ENCODE assay signal across 21 cellular contexts in genomic region chr13:102675115-102675514, GRCh38. TPM values are rescaled to one million over a fixed set of nuclear protein-coding genes. Genes with fewer than 3 reads are reported as not detected.
A peak's percentile ranks its signal among the peaks of the same experiment; 100 is the strongest.
DNase-seq lines count a peak whose midpoint lies in the region; ATAC-seq and TF ChIP-seq lines count a peak whose summit lies in the region.
"Had no signal": no experiment of that assay in that cellular context is flagged by ENCODE, and none has a peak within 500 bp of the region (broad histone marks: within the 10 kb centered on the region; RNA-seq: fewer than 3 reads in every experiment).

No MANE protein-coding gene starts in this region.

- H3K27me3 ChIP-seq in right cardiac atrium (ENCODE audit: control insufficient read depth, insufficient read depth) (no peaks in the 10 kb centered on the region), psoas muscle (ENCODE audit: insufficient read depth in 3 of 3, low read length in 2 of 3) (no peaks in the 10 kb centered on the region), HAP-1 (ENCODE audit: low read depth) (no peaks in the 10 kb centered on the region)
- H3K27me3 ChIP-seq: BE2C; BLaER1 treated with 17β-estradiol and CSF1 and Interleukin-3, amounts not matched to agents 10 nM and 100 nM had no signal

- peak overlapping the region; percentile 57 for H3K27ac Mint-ChIP-seq in activated T-cell treated with anti-CD3 and anti-CD28 coated beads, Interleukin-2, amount 50 U/mL, for 72 hours
- peak overlapping the region; percentile 52 for H3K27ac Mint-ChIP-seq in stimulated activated effector memory CD8-positive, alpha-beta T cell treated with anti-CD3 and anti-CD28 coated beads, Interleukin-12 subunit alpha, Interleukin-12 subunit beta, amount 100 ng/mL, for 72 hours
- H3K27ac Mint-ChIP-seq: CD14-positive monocyte had no signal

- in situ Hi-C loops in HAP-1 (cut with MboI; ENCODE audit: low sequenced_read_pairs) = no loop called here

- H3K9me3 Mint-ChIP-seq in activated T-cell treated with anti-CD3 and anti-CD28 coated beads, Interleukin-2, amount 50 U/mL, for 72 hours = no peaks in the 10 kb centered on the region
- H3K9me3 Mint-ChIP-seq in stimulated activated effector memory CD8-positive, alpha-beta T cell treated with anti-CD3 and anti-CD28 coated beads, Interleukin-12 subunit alpha, Interleukin-12 subunit beta, amount 100 ng/mL, for 72 hours = no peaks in the 10 kb centered on the region

- H3K36me3 Mint-ChIP-seq in activated T-cell treated with anti-CD3 and anti-CD28 coated beads, Interleukin-2, amount 50 U/mL, for 72 hours (ENCODE audit: insufficient read depth in 2 of 2) = peaks cover 15 to 25% of the 10 kb centered on the region in 2 donors
- peaks cover 68% of the 10 kb centered on the region for H3K36me3 Mint-ChIP-seq in stimulated activated effector memory CD8-positive, alpha-beta T cell treated with anti-CD3 and anti-CD28 coated beads, Interleukin-12 subunit alpha, Interleukin-12 subunit beta, amount 100 ng/mL, for 72 hours

- H3K4me1 ChIP-seq in right cardiac atrium (ENCODE audit: control insufficient read depth, insufficient read depth, low read length) (no peaks in the 10 kb centered on the region), psoas muscle (peaks cover 51% of the 10 kb centered on the region), HAP-1 (peaks cover 3% of the 10 kb centered on the region)
- H3K4me1 ChIP-seq: BE2C had no signal

- intact Hi-C loops in left ventricle myocardium superior (cut with micrococcal nuclease) = no loop called here
- intact Hi-C loops in right cardiac atrium (cut with DNase I) = no loop called here
- intact Hi-C loops in psoas muscle (cut with DNase I) = loop anchor here in 1 of 2 donors (5.0 kb wide), 1 partner anchor 37 kb away; no protein-coding TSS in a partner anchor

- no peak overlapping the region for H3K4me3 Mint-ChIP-seq in activated T-cell treated with anti-CD3 and anti-CD28 coated beads, Interleukin-2, amount 50 U/mL, for 72 hours
- H3K4me3 Mint-ChIP-seq in stimulated activated effector memory CD8-positive, alpha-beta T cell treated with anti-CD3 and anti-CD28 coated beads, Interleukin-12 subunit alpha, Interleukin-12 subunit beta, amount 100 ng/mL, for 72 hours = no peak overlapping the region
- H3K4me3 Mint-ChIP-seq: CD14-positive monocyte; CD4-positive, alpha-beta memory T cell had no signal

- H3K4me3 ChIP-seq in right cardiac atrium (ENCODE audit: low read length) (no peak overlapping the region), psoas muscle (no peak overlapping the region), HAP-1 (no peak overlapping the region)
- H3K4me3 ChIP-seq: BLaER1 treated with 17β-estradiol and CSF1 and Interleukin-3, amounts not matched to agents 10 nM and 100 nM had no signal

- no peak for DNase-seq in activated T-cell treated with anti-CD3 and anti-CD28 coated beads, Interleukin-2, amount 50 U/mL, for 72 hours
- no peak for DNase-seq in activated T-cell treated with anti-CD3 and anti-CD28 coated beads for 4 hours
- DNase-seq in left ventricle myocardium superior = no peak
- DNase-seq in right cardiac atrium = no peak
- no peak for DNase-seq in psoas muscle
- DNase-seq in stimulated activated effector memory CD8-positive, alpha-beta T cell treated with anti-CD3 and anti-CD28 coated beads, Interleukin-12 subunit alpha, Interleukin-12 subunit beta, amount 100 ng/mL, for 72 hours (ENCODE audit: low spot score in 2 of 2) = no peak
- no peak for DNase-seq in cortex of kidney (lab: John Stamatoyannopoulos, UW)
- DNase-seq in HAP-1 (ENCODE audit: low spot score in 2 of 2) = no peak
- DNase-seq: ACHN; AML-193; BE2C; Caco-2; CD4-positive, alpha-beta memory T cell; DMS153; DND-41; GOT3; H7 had no signal

- no peak for ATAC-seq in activated T-cell treated with anti-CD3 and anti-CD28 coated beads, Interleukin-2, amount 50 U/mL, for 72 hours (replicated peaks in 1 of 2)
- peak; percentile 20 for ATAC-seq in left ventricle myocardium superior
- ATAC-seq in right cardiac atrium = no peak
- ATAC-seq in psoas muscle = peak; percentile 31 to 72 (median 58)
- ATAC-seq in stimulated activated effector memory CD8-positive, alpha-beta T cell treated with anti-CD3 and anti-CD28 coated beads, Interleukin-12 subunit alpha, Interleukin-12 subunit beta, amount 100 ng/mL, for 72 hours = no peak
- ATAC-seq: HCT116 had no signal

- no peak for TF ChIP-seq CTCF in psoas muscle (IDR thresholded peaks at IDR 0.05)

- 82% methylated on average over 3 of the region's 3 CpGs for WGBS in right cardiac atrium
- WGBS in psoas muscle, 3 donors = 48 to 71% (median 56%) methylated on average over 3 of the region's 3 CpGs

- H3K36me3 ChIP-seq in psoas muscle (ENCODE audit: insufficient read depth in 1 of 2, low read depth in 1 of 2) (peaks cover 7 to 58% of the 10 kb centered on the region in 2 donors), HAP-1 (replicated peaks) (peaks cover 57% of the 10 kb centered on the region)

- no peaks in the 10 kb centered on the region for H3K9me3 ChIP-seq in right cardiac atrium (ENCODE audit: control insufficient read depth, low read length)
- peaks cover 6% of the 10 kb centered on the region for H3K9me3 ChIP-seq in psoas muscle
- H3K9me3 ChIP-seq in HAP-1 = no peaks in the 10 kb centered on the region
- H3K9me3 ChIP-seq: BE2C had no signal

- H3K4me1 Mint-ChIP-seq in activated T-cell treated with anti-CD3 and anti-CD28 coated beads, Interleukin-2, amount 50 U/mL, for 72 hours (ENCODE audit: low read depth) = peaks cover 7% of the 10 kb centered on the region
- peaks cover 2% of the 10 kb centered on the region for H3K4me1 Mint-ChIP-seq in stimulated activated effector memory CD8-positive, alpha-beta T cell treated with anti-CD3 and anti-CD28 coated beads, Interleukin-12 subunit alpha, Interleukin-12 subunit beta, amount 100 ng/mL, for 72 hours

- H3K27ac ChIP-seq in right cardiac atrium (ENCODE audit: low read length) = no peak overlapping the region
- H3K27ac ChIP-seq in psoas muscle = peak overlapping the region; percentile 34
- H3K27ac ChIP-seq: 22Rv1; BLaER1 treated with 17β-estradiol and CSF1 and Interleukin-3, amounts not matched to agents 10 nM and 100 nM had no signal

- no peaks in the 10 kb centered on the region for H3K27me3 Mint-ChIP-seq in activated T-cell treated with anti-CD3 and anti-CD28 coated beads, Interleukin-2, amount 50 U/mL, for 72 hours (ENCODE audit: low read depth)
- H3K27me3 Mint-ChIP-seq: CD4-positive, alpha-beta memory T cell had no signal

RNA-seq across cellular contexts. Expression of gene METTL21C, which starts 19.7 kb away (rescaled TPM):
- total RNA-seq in activated T-cell treated with anti-CD3 and anti-CD28 coated beads, Interleukin-2, amount 50 U/mL, for 72 hours = not detected
- total RNA-seq in left ventricle myocardium superior = not detected
- not detected for total RNA-seq in right cardiac atrium
- not detected for polyA plus RNA-seq in right cardiac atrium
- total RNA-seq in psoas muscle = 10 to 100 TPM in 1 of 4 donors, 1 to 10 TPM in 2, under 1 TPM in 1; 0.19 to 12.5 (median 2.6) TPM
- polyA plus RNA-seq in psoas muscle = under 1 TPM; 0.25 to 0.34 (median 0.31) TPM
- total RNA-seq: Caco-2; CD4-positive, alpha-beta memory T cell; H7 had no signal
- polyA plus RNA-seq: CD14-positive monocyte; CD4-positive, alpha-beta memory T cell had no signal

Comparison
In these comparisons a context has a peak if more than half of its experiments do, and no peak if none do; other contexts are left out.
1. ATAC-seq: peak in left ventricle myocardium superior (single experiment) and psoas muscle (4 of 4); none in activated T-cell treated with anti-CD3 and anti-CD28 coated beads, Interleukin-2, amount 50 U/mL, for 72 hours (0 of 2), right cardiac atrium (0 of 2) and stimulated activated effector memory CD8-positive, alpha-beta T cell treated with anti-CD3 and anti-CD28 coated beads, Interleukin-12 subunit alpha, Interleukin-12 subunit beta, amount 100 ng/mL, for 72 hours (single experiment).